ENCODE assay signal across 1 cellular context in the genomic region with DNA sequence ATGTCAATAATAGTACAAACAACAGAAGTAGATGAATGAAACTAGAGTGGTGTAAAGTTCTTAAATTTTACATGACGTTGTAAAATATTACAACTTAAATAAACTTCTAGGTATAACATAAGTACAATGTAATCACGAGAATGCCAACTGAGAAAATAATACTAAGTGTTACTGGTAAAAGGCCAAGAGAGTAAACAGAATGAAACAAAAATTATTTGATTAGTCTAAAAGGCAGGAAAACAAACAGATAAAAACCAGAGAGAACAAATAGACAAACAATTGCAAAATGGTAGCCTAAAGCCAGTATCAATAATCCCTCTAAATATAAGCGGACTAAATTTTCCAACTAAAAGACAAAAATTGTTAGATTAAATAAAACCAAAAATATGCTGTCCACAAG.
TF ChIP-seq lines count a peak whose summit lies in the region.

No MANE protein-coding gene starts in this region.

TF ChIP-seq in K562, 482 proteins besides CTCF, POLR2A, EP300 and RAD21 (continued from another document):
- TF ChIP-seq, protein P1, sequence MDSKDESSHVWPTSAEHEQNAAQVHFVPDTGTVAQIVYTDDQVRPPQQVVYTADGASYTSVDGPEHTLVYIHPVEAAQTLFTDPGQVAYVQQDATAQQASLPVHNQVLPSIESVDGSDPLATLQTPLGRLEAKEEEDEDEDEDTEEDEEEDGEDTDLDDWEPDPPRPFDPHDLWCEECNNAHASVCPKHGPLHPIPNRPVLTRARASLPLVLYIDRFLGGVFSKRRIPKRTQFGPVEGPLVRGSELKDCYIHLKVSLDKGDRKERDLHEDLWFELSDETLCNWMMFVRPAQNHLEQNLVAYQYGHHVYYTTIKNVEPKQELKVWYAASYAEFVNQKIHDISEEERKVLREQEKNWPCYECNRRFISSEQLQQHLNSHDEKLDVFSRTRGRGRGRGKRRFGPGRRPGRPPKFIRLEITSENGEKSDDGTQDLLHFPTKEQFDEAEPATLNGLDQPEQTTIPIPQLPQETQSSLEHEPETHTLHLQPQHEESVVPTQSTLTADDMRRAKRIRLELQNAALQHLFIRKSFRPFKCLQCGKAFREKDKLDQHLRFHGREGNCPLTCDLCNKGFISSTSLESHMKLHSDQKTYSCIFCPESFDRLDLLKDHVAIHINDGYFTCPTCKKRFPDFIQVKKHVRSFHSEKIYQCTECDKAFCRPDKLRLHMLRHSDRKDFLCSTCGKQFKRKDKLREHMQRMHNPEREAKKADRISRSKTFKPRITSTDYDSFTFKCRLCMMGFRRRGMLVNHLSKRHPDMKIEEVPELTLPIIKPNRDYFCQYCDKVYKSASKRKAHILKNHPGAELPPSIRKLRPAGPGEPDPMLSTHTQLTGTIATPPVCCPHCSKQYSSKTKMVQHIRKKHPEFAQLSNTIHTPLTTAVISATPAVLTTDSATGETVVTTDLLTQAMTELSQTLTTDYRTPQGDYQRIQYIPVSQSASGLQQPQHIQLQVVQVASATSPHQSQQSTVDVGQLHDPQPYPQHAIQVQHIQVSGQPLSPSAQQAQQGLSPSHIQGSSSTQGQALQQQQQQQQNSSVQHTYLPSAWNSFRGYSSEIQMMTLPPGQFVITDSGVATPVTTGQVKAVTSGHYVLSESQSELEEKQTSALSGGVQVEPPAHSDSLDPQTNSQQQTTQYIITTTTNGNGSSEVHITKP (IDR thresholded peaks at IDR 0.05; ENCODE audit: partially characterized antibody), result no peak
- no peak for TF ChIP-seq YBX1 (IDR thresholded peaks at IDR 0.05)
- no peak for TF ChIP-seq STAT5B (CRISPR knock-in tag; IDR thresholded peaks at IDR 0.05)
- TF ChIP-seq, protein P2, sequence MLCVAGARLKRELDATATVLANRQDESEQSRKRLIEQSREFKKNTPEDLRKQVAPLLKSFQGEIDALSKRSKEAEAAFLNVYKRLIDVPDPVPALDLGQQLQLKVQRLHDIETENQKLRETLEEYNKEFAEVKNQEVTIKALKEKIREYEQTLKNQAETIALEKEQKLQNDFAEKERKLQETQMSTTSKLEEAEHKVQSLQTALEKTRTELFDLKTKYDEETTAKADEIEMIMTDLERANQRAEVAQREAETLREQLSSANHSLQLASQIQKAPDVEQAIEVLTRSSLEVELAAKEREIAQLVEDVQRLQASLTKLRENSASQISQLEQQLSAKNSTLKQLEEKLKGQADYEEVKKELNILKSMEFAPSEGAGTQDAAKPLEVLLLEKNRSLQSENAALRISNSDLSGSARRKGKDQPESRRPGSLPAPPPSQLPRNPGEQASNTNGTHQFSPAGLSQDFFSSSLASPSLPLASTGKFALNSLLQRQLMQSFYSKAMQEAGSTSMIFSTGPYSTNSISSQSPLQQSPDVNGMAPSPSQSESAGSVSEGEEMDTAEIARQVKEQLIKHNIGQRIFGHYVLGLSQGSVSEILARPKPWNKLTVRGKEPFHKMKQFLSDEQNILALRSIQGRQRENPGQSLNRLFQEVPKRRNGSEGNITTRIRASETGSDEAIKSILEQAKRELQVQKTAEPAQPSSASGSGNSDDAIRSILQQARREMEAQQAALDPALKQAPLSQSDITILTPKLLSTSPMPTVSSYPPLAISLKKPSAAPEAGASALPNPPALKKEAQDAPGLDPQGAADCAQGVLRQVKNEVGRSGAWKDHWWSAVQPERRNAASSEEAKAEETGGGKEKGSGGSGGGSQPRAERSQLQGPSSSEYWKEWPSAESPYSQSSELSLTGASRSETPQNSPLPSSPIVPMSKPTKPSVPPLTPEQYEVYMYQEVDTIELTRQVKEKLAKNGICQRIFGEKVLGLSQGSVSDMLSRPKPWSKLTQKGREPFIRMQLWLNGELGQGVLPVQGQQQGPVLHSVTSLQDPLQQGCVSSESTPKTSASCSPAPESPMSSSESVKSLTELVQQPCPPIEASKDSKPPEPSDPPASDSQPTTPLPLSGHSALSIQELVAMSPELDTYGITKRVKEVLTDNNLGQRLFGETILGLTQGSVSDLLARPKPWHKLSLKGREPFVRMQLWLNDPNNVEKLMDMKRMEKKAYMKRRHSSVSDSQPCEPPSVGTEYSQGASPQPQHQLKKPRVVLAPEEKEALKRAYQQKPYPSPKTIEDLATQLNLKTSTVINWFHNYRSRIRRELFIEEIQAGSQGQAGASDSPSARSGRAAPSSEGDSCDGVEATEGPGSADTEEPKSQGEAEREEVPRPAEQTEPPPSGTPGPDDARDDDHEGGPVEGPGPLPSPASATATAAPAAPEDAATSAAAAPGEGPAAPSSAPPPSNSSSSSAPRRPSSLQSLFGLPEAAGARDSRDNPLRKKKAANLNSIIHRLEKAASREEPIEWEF (CRISPR knock-in tag; IDR thresholded peaks at IDR 0.05), result no peak
- TF ChIP-seq, protein P3, sequence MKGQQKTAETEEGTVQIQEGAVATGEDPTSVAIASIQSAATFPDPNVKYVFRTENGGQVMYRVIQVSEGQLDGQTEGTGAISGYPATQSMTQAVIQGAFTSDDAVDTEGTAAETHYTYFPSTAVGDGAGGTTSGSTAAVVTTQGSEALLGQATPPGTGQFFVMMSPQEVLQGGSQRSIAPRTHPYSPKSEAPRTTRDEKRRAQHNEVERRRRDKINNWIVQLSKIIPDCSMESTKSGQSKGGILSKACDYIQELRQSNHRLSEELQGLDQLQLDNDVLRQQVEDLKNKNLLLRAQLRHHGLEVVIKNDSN (CRISPR knock-in tag; IDR thresholded peaks at IDR 0.05), result no peak
TF ChIP-seq in K562: peak in this region for 1.
